In the genomic region with DNA sequence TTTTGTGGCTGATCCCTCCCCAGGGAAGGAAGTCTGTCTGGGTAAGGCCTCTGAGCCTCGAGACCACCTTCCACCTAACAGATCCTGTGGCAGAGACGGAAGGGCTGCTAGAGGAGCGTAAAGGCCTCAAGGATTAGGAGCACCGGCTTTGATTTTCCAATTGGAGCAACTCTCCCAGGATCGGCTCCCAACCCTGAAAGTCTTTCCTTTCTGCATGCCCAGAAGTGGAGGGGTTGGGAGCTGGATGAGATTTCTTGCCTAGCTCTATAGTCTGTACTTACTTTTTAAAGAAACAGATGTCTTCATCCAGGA, we compare ENCODE assay signal across 31 cellular contexts. TPM values are rescaled to one million over a fixed set of nuclear protein-coding genes. Genes with fewer than 3 reads are reported as not detected.
DNase-seq lines count a peak whose midpoint lies in the region; ATAC-seq and TF ChIP-seq lines count a peak whose summit lies in the region.
"Had no signal": no experiment of that assay in that cellular context is flagged by ENCODE, and none has a peak within 500 bp of the region (broad histone marks: within the 10 kb centered on the region; RNA-seq: fewer than 3 reads in every experiment).

No MANE protein-coding gene starts in this region.

- peaks cover 0 to 13% (median 4%) of the 10 kb centered on the region in 4 donors for H3K36me3 ChIP-seq in stomach
- H3K36me3 ChIP-seq: heart left ventricle, right lobe of liver, SJSA1 had no signal

- H3K4me1 Mint-ChIP-seq in Calu3 (ENCODE audit: low read depth, unreplicated experiment), result peaks cover 47% of the 10 kb centered on the region

- WGBS in stomach, 5 donors, result 58 to 65% (median 62%) methylated on average over 5 of the region's 5 CpGs

- DNase-seq in activated CD8-positive, alpha-beta memory T cell treated with anti-CD3 and anti-CD28 coated beads for 24 hours, result peak; percentile 32
- no peak for DNase-seq in activated CD8-positive, alpha-beta memory T cell treated with anti-CD3 and anti-CD28 coated beads, Interleukin-2, amount 50 U/mL, for 4 hours
- DNase-seq in Calu3, result no peak
- DNase-seq in coronary artery (ENCODE audit: low spot score), result peak; percentile 26
- no peak for DNase-seq in stomach
- no peak for DNase-seq in kidney tubule cell (ENCODE audit: low spot score)
- no peak for DNase-seq in NCI-H526 treated with DMSO at 0.1 percent for 48 hours (lab: John Stamatoyannopoulos, UW)
- DNase-seq: activated CD4-positive, alpha-beta T cell treated with anti-CD3 and anti-CD28 coated beads, Interleukin-2, amount 50 U/mL, for 48 hours; activated naive CD4-positive, alpha-beta T cell treated with anti-CD3 and anti-CD28 coated beads, Interleukin-2, amount 10 ng/mL, durations not matched to agents 7 days and 5 days; AML-193; Caco-2; cortex of kidney; DMS79 treated with DMSO at 0.1 percent for 48 hours; effector memory CD8-positive, alpha-beta T cell; foreskin fibroblast; GF-D8; H7; heart left ventricle; left cardiac atrium; NCI-H1105; NCI-H2029; NCI-H226; stimulated activated CD4-positive, alpha-beta T cell treated with anti-CD3 and anti-CD28 coated beads, Interleukin-12 subunit alpha, Interleukin-12 subunit beta, amount 100 ng/mL, for 4 hours; stimulated activated CD4-positive, alpha-beta T cell treated with anti-CD3 and anti-CD28 coated beads, Interleukin-4, amount 100 ng/mL, for 1 hour had no signal

- peak overlapping the region; percentile 57 for H3K27ac Mint-ChIP-seq in Calu3 (ENCODE audit: unreplicated experiment)
- H3K27ac Mint-ChIP-seq: progenitor cell of endocrine pancreas had no signal

- H3K9me3 Mint-ChIP-seq in Calu3 (ENCODE audit: low read depth, unreplicated experiment), result no peaks in the 10 kb centered on the region
- H3K9me3 Mint-ChIP-seq: activated naive CD4-positive, alpha-beta T cell treated with anti-CD3 and anti-CD28 coated beads, Interleukin-2, amount 10 ng/mL, durations not matched to agents 7 days and 5 days; effector memory CD8-positive, alpha-beta T cell; IgD-negative memory B cell had no signal

- peaks cover 12 to 51% (median 20%) of the 10 kb centered on the region in 4 donors for H3K4me1 ChIP-seq in stomach
- H3K4me1 ChIP-seq: Caco-2, right lobe of liver had no signal

- ATAC-seq in GM19467 (IDR thresholded peaks at IDR 0.05; ENCODE audit: unreplicated experiment), result no peak
- ATAC-seq: A549; effector memory CD8-positive, alpha-beta T cell; esophagus mucosa; heart left ventricle; left cardiac atrium; right lobe of liver had no signal

- H3K36me3 Mint-ChIP-seq in Calu3 (ENCODE audit: insufficient read depth, unreplicated experiment), result peaks cover 27% of the 10 kb centered on the region
- H3K36me3 Mint-ChIP-seq: IgD-negative memory B cell had no signal

- no peaks in the 10 kb centered on the region for H3K9me3 ChIP-seq in stomach
- H3K9me3 ChIP-seq: A549, Caco-2, heart left ventricle, right lobe of liver, SJSA1 had no signal

- no peaks in the 10 kb centered on the region for H3K27me3 ChIP-seq in stomach
- H3K27me3 ChIP-seq: heart left ventricle, right lobe of liver, SJSA1 had no signal

- no TSS peak for BruUV-seq in Calu3 (replicated peaks; lab: Mats Ljungman, UMichigan)

- CTCF ChIA-PET in Calu3 (lab: Charles Lee), result interaction anchor here (0.6 to 5.5 kb wide), 3 partner anchors 42 to 121 kb away, joined by 3 to 146 read pairs (median 90); a partner anchor contains a TSS

- H3K27ac ChIP-seq in coronary artery, result no peak overlapping the region
- peak overlapping the region in 3 of 5 donors; percentile 5 to 47 (median 22) for H3K27ac ChIP-seq in stomach
- H3K27ac ChIP-seq: A549, heart left ventricle, right lobe of liver, SJSA1 had no signal

- H3K27me3 Mint-ChIP-seq in Calu3 (ENCODE audit: unreplicated experiment), result no peaks in the 10 kb centered on the region
- H3K27me3 Mint-ChIP-seq: IgD-negative memory B cell had no signal

- H3K4me3 ChIP-seq in coronary artery (no peak overlapping the region), stomach (no peak overlapping the region)
- H3K4me3 ChIP-seq: A549, heart left ventricle, right lobe of liver, SJSA1 had no signal

- intact Hi-C loops in Calu3 (cut with micrococcal nuclease; ENCODE audit: unreplicated experiment), result loop anchor here (1.0 to 5.0 kb wide), 3 partner anchors 42 to 67 kb away; a partner anchor contains a TSS
- intact Hi-C loops in stomach (cut with DNase I; ENCODE audit: low total_unique reads), result loop anchor here (5.0 kb wide), 1 partner anchor 67 kb away; no protein-coding TSS in a partner anchor

- TF ChIP-seq CTCF in Calu3 (IDR thresholded peaks at IDR 0.05; ENCODE audit: unreplicated experiment) (no peak), coronary artery (IDR thresholded peaks at IDR 0.05) (no peak), stomach (IDR thresholded peaks at IDR 0.05) (no peak)

- H3K4me3 Mint-ChIP-seq in Calu3 (ENCODE audit: low read depth, unreplicated experiment), result no peak overlapping the region

- no peak for TF ChIP-seq EP300 in stomach (IDR thresholded peaks at IDR 0.05)

- TF ChIP-seq POLR2A in stomach (IDR thresholded peaks at IDR 0.05), result no peak

RNA-seq across cellular contexts. Expression of a gene that starts 41.4 kb away (rescaled TPM):
- total RNA-seq in Calu3 (2022) (110 and 122 TPM in 2 replicates), stomach (10 to 100 TPM in 4 of 5 donors, 1 to 10 TPM in 1; 8.0 to 38.7 (median 18.1) TPM)
- polyA plus RNA-seq in stomach, result 1 to 10 TPM; 3.5 to 4.1 (median 4.0) TPM

Comparison
In these comparisons a context has a peak if more than half of its experiments do, and no peak if none do; other contexts are left out.
1. DNase-seq: peak in activated CD8-positive, alpha-beta memory T cell treated with anti-CD3 and anti-CD28 coated beads for 24 hours (single experiment) and coronary artery (single experiment); none in activated CD8-positive, alpha-beta memory T cell treated with anti-CD3 and anti-CD28 coated beads, Interleukin-2, amount 50 U/mL, for 4 hours (single experiment), Calu3 (single experiment), stomach (single experiment), kidney tubule cell (single experiment) and NCI-H526 treated with DMSO at 0.1 percent for 48 hours (single experiment).
2. H3K27ac ChIP-seq: peak in stomach (3 of 5); none in coronary artery (0 of 2).